3 cellular contexts compared by ENCODE assay signal in genomic region chr17:17872468-17873345, GRCh38.
TF ChIP-seq lines count a peak whose summit lies in the region.

No MANE protein-coding gene starts in this region.

TF ChIP-seq in SK-N-SH treated with all-trans-retinoic acid at 6 μM for 48 hours, 23 proteins besides CTCF, POLR2A, EP300 and RAD21:
- TF ChIP-seq SNAI2 (CRISPR knock-in tag; IDR thresholded peaks at IDR 0.05) (no peak), ZFP3 (CRISPR knock-in tag; IDR thresholded peaks at IDR 0.05) (peak; percentile 95), ZNF8 (CRISPR knock-in tag; IDR thresholded peaks at IDR 0.05) (no peak), PPARA (CRISPR knock-in tag; IDR thresholded peaks at IDR 0.05; ENCODE audit: borderline replicate concordance) (no peak)

TF ChIP-seq in SK-N-SH, 30 proteins besides CTCF, POLR2A, EP300 and RAD21:
- no peak for TF ChIP-seq TAF1 (IDR thresholded peaks at IDR 0.05; ENCODE audit: borderline replicate concordance, low read depth, low read length)
- no peak for TF ChIP-seq ZBTB33 (IDR thresholded peaks at IDR 0.05; ENCODE audit: borderline replicate concordance, low read depth)
- no peak for TF ChIP-seq NFIC (IDR thresholded peaks at IDR 0.05; ENCODE audit: borderline replicate concordance)
- no peak for TF ChIP-seq MAX (IDR thresholded peaks at IDR 0.05; ENCODE audit: low read depth)
- no peak for TF ChIP-seq GATA2 (CRISPR knock-in tag; IDR thresholded peaks at IDR 0.05)
- no peak for TF ChIP-seq RXRA (IDR thresholded peaks at IDR 0.05; ENCODE audit: borderline replicate concordance, low read depth)
- no peak for TF ChIP-seq RCOR1 (IDR thresholded peaks at IDR 0.05; ENCODE audit: low read length)
- TF ChIP-seq RFX5 (IDR thresholded peaks at IDR 0.05; ENCODE audit: low read length), result no peak
- no peak for TF ChIP-seq SIN3A (IDR thresholded peaks at IDR 0.05; ENCODE audit: borderline replicate concordance, low read depth, low read length)

TF ChIP-seq in H1, 55 proteins besides CTCF, POLR2A, EP300 and RAD21:
- TF ChIP-seq SP1 (IDR thresholded peaks at IDR 0.05; ENCODE audit: low read depth, low read length) (no peak), KDM4A (IDR thresholded peaks at IDR 0.05; ENCODE audit: low read depth, low read length, severe bottlenecking) (no peak), CREB1 (IDR thresholded peaks at IDR 0.05) (no peak), CHD2 (IDR thresholded peaks at IDR 0.05; ENCODE audit: low read length) (no peak), ATF3 (IDR thresholded peaks at IDR 0.05; ENCODE audit: insufficient read depth, low read depth, low read length) (no peak), RXRA (IDR thresholded peaks at IDR 0.05; ENCODE audit: insufficient read depth, low read depth, low read length) (no peak), EGR1 (IDR thresholded peaks at IDR 0.05; ENCODE audit: borderline replicate concordance, low read depth, low read length) (no peak), BCL11A (IDR thresholded peaks at IDR 0.05; ENCODE audit: low read depth in 2 of 2, low read length in 2 of 2) (no peak), KDM1A (IDR thresholded peaks at IDR 0.05; ENCODE audit: borderline replicate concordance, low read length) (no peak), YY1 (IDR thresholded peaks at IDR 0.05; ENCODE audit: low read depth, low read length) (no peak), CEBPB (IDR thresholded peaks at IDR 0.05; ENCODE audit: low read depth, low read length) (no peak), RBBP5 (IDR thresholded peaks at IDR 0.05; ENCODE audit: borderline replicate concordance, low read depth, low read length) (no peak), E2F6 (IDR thresholded peaks at IDR 0.05) (no peak)
